In the genomic region with DNA sequence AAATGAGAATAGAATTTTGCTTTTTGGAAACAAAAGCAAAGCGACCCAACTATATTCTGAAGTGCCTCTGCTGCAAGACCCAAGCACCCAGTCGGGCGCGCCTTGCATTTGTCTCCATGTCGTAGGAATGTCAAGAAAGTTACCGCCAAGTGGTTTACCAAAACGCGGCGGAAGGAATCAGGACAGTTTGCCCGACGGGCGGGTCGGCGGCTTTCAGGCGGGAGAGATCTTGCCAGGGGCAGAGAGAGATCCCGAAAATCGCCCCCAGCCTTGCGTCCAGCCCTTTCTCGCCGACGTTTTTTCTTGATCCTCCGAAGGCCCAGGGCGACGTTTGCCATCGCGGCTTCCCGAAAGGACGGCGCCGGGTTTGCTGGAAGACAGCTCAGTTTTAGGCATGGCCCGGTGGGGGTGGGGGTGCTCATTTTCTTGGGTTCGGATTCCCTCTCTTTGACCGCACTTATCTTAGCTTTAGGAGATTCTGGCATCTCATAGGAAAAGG, we compare ENCODE assay signal across 23 cellular contexts. TPM values are rescaled to one million over a fixed set of nuclear protein-coding genes. Genes with fewer than 3 reads are reported as not detected.
DNase-seq lines count a peak whose midpoint lies in the region; ATAC-seq and TF ChIP-seq lines count a peak whose summit lies in the region.
"Had no signal": no experiment of that assay in that cellular context is flagged by ENCODE, and none has a peak within 500 bp of the region (broad histone marks: within the 10 kb centered on the region; RNA-seq: fewer than 3 reads in every experiment).

No MANE protein-coding gene starts in this region.

- H3K36me3 Mint-ChIP-seq in endothelial cell (ENCODE audit: low read depth, unreplicated experiment), result no peaks in the 10 kb centered on the region
- H3K36me3 Mint-ChIP-seq: T-cell had no signal

- no peaks in the 10 kb centered on the region for H3K79me1 ChIP-seq in mesendoderm (ENCODE audit: low read length)

- peak overlapping the region; percentile 54 for H2BK120ac ChIP-seq in mesendoderm (ENCODE audit: low read depth, low read length)

- no peaks in the 10 kb centered on the region for H3K79me2 ChIP-seq in mesendoderm (ENCODE audit: control insufficient read depth, insufficient read depth, low read length)

- H3K27ac ChIP-seq in cardiac muscle cell (peak overlapping the region; percentile 87), mesendoderm (ENCODE audit: low read depth, low read length) (peak overlapping the region; percentile 96)
- H3K27ac ChIP-seq: C4-2B, dorsolateral prefrontal cortex, heart right ventricle, upper lobe of left lung, VCaP had no signal

- no peak overlapping the region for H2BK15ac ChIP-seq in mesendoderm (replicated peaks; ENCODE audit: low read depth)

- no peaks in the 10 kb centered on the region for H3K9me3 ChIP-seq in cardiac muscle cell (ENCODE audit: low read depth)
- H3K9me3 ChIP-seq: heart right ventricle, upper lobe of left lung had no signal

- peak overlapping the region; percentile 94 for H3K4me3 Mint-ChIP-seq in endothelial cell (ENCODE audit: unreplicated experiment)
- H3K4me3 Mint-ChIP-seq: activated CD4-positive, alpha-beta memory T cell treated with anti-CD3 and anti-CD28 coated beads, Interleukin-2, amount 10 ng/mL, durations not matched to agents 7 days and 5 days; activated naive CD8-positive, alpha-beta T cell; T-cell had no signal

- TF ChIP-seq CTCF in cardiac muscle cell (IDR thresholded peaks at IDR 0.05; ENCODE audit: low read depth, low read length) (no peak), endothelial cell (IDR thresholded peaks at IDR 0.05; ENCODE audit: unreplicated experiment) (no peak)

- no peaks in the 10 kb centered on the region for H3K36me3 ChIP-seq in cardiac muscle cell
- no peaks in the 10 kb centered on the region for H3K36me3 ChIP-seq in mesendoderm (ENCODE audit: control insufficient read depth, insufficient read depth, low read length)
- H3K36me3 ChIP-seq: heart right ventricle, upper lobe of left lung had no signal

- peak overlapping the region; percentile 100 for H3K27ac Mint-ChIP-seq in endothelial cell (ENCODE audit: unreplicated experiment)
- H3K27ac Mint-ChIP-seq: activated CD4-positive, alpha-beta memory T cell treated with anti-CD3 and anti-CD28 coated beads, Interleukin-2, amount 10 ng/mL, durations not matched to agents 7 days and 5 days; activated naive CD8-positive, alpha-beta T cell; T-cell had no signal

- ATAC-seq in Right ventricle myocardium inferior (no peak), GM21526 (IDR thresholded peaks at IDR 0.05; ENCODE audit: low FRiP score, unreplicated experiment) (no peak), HG02852 (IDR thresholded peaks at IDR 0.05; ENCODE audit: unreplicated experiment) (no peak)
- ATAC-seq: heart right ventricle, HepG2, left ventricle myocardium superior, T-cell had no signal

- no peak overlapping the region for H3K4ac ChIP-seq in mesendoderm (ENCODE audit: low read depth, low read length)

- H4K8ac ChIP-seq in mesendoderm (ENCODE audit: low read depth, low read length), result no peak overlapping the region

- H3K4me1 ChIP-seq in cardiac muscle cell (ENCODE audit: low read depth), result peaks cover 15% of the 10 kb centered on the region
- no peaks in the 10 kb centered on the region for H3K4me1 ChIP-seq in mesendoderm (ENCODE audit: control insufficient read depth, low read depth, low read length)

- H3K9me3 Mint-ChIP-seq in endothelial cell (ENCODE audit: unreplicated experiment), result no peaks in the 10 kb centered on the region
- H3K9me3 Mint-ChIP-seq: activated CD4-positive, alpha-beta memory T cell treated with anti-CD3 and anti-CD28 coated beads, Interleukin-2, amount 10 ng/mL, durations not matched to agents 7 days and 5 days had no signal

- DNase-seq in cardiac muscle cell (ENCODE audit: low read depth in 1 of 2, low spot score in 1 of 2), result peak in 1 of 2 donors; percentile 62
- DNase-seq in Right ventricle myocardium inferior (ENCODE audit: missing footprints), result no peak
- peak; percentile 60 for DNase-seq in endothelial cell (ENCODE audit: low spot score)
- peak; percentile 95 for DNase-seq in mesendoderm
- no peak for DNase-seq in NCI-H526 treated with DMSO at 0.1 percent for 48 hours (lab: John Stamatoyannopoulos, UW)
- DNase-seq in T-helper 1 cell, result no peak
- DNase-seq: activated CD4-positive, alpha-beta memory T cell treated with anti-CD3 and anti-CD28 coated beads, Interleukin-2, amount 10 ng/mL, durations not matched to agents 7 days and 5 days; DMS153; dorsolateral prefrontal cortex; heart right ventricle; left ventricle myocardium superior; NCI-H187; T-cell had no signal

- H3K56ac ChIP-seq in mesendoderm (ENCODE audit: low read length), result peak overlapping the region; percentile 84

- no peak overlapping the region for H2AK5ac ChIP-seq in mesendoderm (ENCODE audit: low read length)

- WGBS in mesendoderm (ENCODE audit: extremely low coverage, insufficient coverage, low lambda C conversion rate), result no CpG with 5 or more reads among the region's 33 CpGs

- H3K23ac ChIP-seq in mesendoderm (ENCODE audit: low read length), result no peak overlapping the region

- peak overlapping the region; percentile 76 for H3K4me3 ChIP-seq in cardiac muscle cell
- H3K4me3 ChIP-seq in mesendoderm (ENCODE audit: low read length), result no peak overlapping the region
- H3K4me3 ChIP-seq: heart right ventricle, upper lobe of left lung had no signal

- intact Hi-C loops in Right ventricle myocardium inferior (cut with DNase I), result no loop called here

- H2BK5ac ChIP-seq in mesendoderm (ENCODE audit: low read length), result peak overlapping the region; percentile 28

- peaks cover 40% of the 10 kb centered on the region for H3K4me1 Mint-ChIP-seq in endothelial cell (ENCODE audit: unreplicated experiment)

- H3K27me3 ChIP-seq in cardiac muscle cell (no peaks in the 10 kb centered on the region), mesendoderm (ENCODE audit: insufficient read depth, low read length, poor library complexity) (no peaks in the 10 kb centered on the region)

- H4K5ac ChIP-seq in mesendoderm (ENCODE audit: low read length), result no peak overlapping the region

- H3K18ac ChIP-seq in mesendoderm (ENCODE audit: low read length), result peak overlapping the region; percentile 81

- peak overlapping the region; percentile 4 for H3K4me2 ChIP-seq in mesendoderm (ENCODE audit: low read length)

- H3K27me3 Mint-ChIP-seq in endothelial cell (ENCODE audit: unreplicated experiment), result peaks cover 5% of the 10 kb centered on the region

- H3K9ac ChIP-seq in mesendoderm (ENCODE audit: low read length), result peak overlapping the region; percentile 73

RNA-seq across cellular contexts. Expression of gene LIN28B, which starts 3.9 kb away (rescaled TPM):
- 9.8 and 18.6 TPM in 2 replicates for total RNA-seq in cardiac muscle cell
- 6.8 and 7.3 TPM in 2 replicates for polyA plus RNA-seq in cardiac muscle cell
- total RNA-seq in Right ventricle myocardium inferior, result not detected
- 36.9 TPM for total RNA-seq in endothelial cell (ENCODE audit: unreplicated experiment)
- 71.5 TPM for polyA plus RNA-seq in mesendoderm (2013, experiment 1 of 2)
- 69.1 TPM for polyA plus RNA-seq in mesendoderm (2013, experiment 2 of 2)
- total RNA-seq: activated CD4-positive, alpha-beta memory T cell treated with anti-CD3 and anti-CD28 coated beads, Interleukin-2, amount 10 ng/mL, durations not matched to agents 7 days and 5 days; fibroblast of lung; H4; heart right ventricle; left ventricle myocardium superior; pulmonary artery endothelial cell had no signal
- polyA plus RNA-seq: fibroblast of lung, heart right ventricle had no signal

Comparison
In these comparisons a context has a peak if more than half of its experiments do, and no peak if none do; other contexts are left out.
1. RNA of gene LIN28B, which starts 3.9 kb away (total RNA-seq): 36.9 TPM in endothelial cell (single experiment) and 9.8 to 18.6 TPM in cardiac muscle cell; not detected in Right ventricle myocardium inferior (single experiment); every median in the first group is over 10 times any median in the second.
2. DNase-seq: peak in endothelial cell (single experiment) and mesendoderm (single experiment); none in Right ventricle myocardium inferior (single experiment), NCI-H526 treated with DMSO at 0.1 percent for 48 hours (single experiment) and T-helper 1 cell (0 of 5).